Comparison of ENCODE assay signal across 35 cellular contexts in the genomic region with DNA sequence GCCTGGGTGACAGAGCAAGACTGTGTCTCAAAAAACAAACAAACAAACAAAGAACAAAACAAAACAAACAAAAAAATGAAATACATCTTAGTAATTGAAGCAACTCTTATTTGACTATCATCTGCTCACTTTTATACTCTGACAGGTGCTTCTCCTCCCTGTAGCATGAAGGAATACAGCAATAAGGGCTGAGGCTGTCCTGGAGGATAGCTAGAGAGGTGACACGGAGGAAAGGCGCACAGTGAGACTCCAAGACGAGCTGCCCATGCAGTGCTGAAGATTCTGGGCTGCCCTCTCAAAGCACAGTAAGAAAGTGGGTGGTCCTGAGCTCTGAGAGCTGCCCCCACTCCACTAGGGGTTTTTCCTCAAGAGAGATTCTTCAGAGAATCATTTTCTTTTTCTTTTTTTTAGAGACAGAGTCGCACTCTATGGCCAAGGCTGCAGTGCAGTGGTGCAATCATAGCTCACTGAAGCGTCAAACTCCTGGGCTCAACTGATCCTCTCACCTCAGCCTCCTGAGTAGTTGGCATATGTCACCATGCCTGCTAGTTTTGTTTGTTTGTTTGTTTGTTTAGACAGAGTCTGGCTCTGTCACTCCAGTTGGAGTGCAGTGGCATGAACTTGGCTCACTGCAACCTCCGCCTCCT.
"Had no signal": no experiment of that assay in that cellular context is flagged by ENCODE, and none has a peak within 500 bp of the region (broad histone marks: within the 10 kb centered on the region; RNA-seq: fewer than 3 reads in every experiment).

No MANE protein-coding gene starts in this region.

- DNase-seq: MG63, MM.1S, MV-4-11, NCI-H1048, NCI-H1092, NCI-H1092 treated with DMSO at 0.1 percent for 48 hours, NCI-H1105, NCI-H1105 treated with DMSO at 0.1 percent for 48 hours, NCI-H1417, NCI-H1417 treated with DMSO at 0.1 percent for 48 hours, NCI-H1436, NCI-H1436 treated with DMSO at 0.1 percent for 48 hours, NCI-H146, NCI-H1694, NCI-H1694 treated with DMSO at 0.1 percent for 48 hours, NCI-H187, NCI-H187 treated with DMSO at 0.1 percent for 48 hours, NCI-H1930, NCI-H2029, NCI-H2029 treated with DMSO at 0.1 percent for 48 hours, NCI-H2081, NCI-H2081 treated with DMSO at 0.1 percent for 48 hours, NCI-H2107, NCI-H2171, NCI-H2171 treated with DMSO at 0.1 percent for 48 hours, NCI-H2227 treated with DMSO at 0.1 percent for 48 hours, NCI-H226, NCI-H345, NCI-H446, NCI-H446 treated with DMSO at 0.1 percent for 48 hours, NCI-H510A, NCI-H510A treated with DMSO at 0.1 percent for 48 hours, NCI-H524, NCI-H524 treated with DMSO at 0.1 percent for 48 hours, NCI-H526 had no signal

- H3K27me3 ChIP-seq: MG63 had no signal

- H3K9me3 ChIP-seq: MG63 had no signal

- H3K36me3 ChIP-seq: MG63 had no signal

- H3K4me3 ChIP-seq: MG63 had no signal
